13 cellular contexts compared by ENCODE assay signal in the genomic region with DNA sequence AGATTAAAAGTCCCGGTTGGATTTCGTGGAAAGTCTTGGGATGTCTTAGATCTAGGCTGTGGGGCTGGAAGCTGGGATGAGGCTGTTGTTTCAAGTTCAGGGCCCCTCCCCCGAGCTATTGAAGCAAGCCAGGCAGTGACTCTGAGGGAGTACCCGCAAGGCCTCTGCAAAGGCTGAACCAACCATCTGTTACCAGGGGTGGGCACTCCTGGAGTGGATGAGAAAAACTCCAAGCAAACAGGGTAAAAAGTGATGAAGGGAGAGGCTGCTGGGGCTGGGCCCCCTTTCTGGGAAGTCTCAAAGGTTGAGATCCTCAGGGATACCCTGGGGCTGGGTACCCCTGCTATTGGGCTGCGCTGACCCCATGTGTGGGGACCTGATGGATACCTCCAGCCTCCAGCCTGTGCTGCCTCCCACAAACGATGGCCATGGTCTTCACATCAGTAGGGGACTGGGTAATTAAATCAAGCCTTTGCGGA.
"Had no signal": no experiment of that assay in that cellular context is flagged by ENCODE, and none has a peak within 500 bp of the region (broad histone marks: within the 10 kb centered on the region; RNA-seq: fewer than 3 reads in every experiment).

No MANE protein-coding gene starts in this region.

- H3K9me3 ChIP-seq: colonic mucosa, heart left ventricle, left ventricle myocardium inferior, psoas muscle, tibial nerve had no signal

- ATAC-seq: activated CD4-positive, alpha-beta T cell treated with anti-CD3 and anti-CD28 coated beads for 36 hours; activated CD8-positive, alpha-beta T cell treated with anti-CD3 and anti-CD28 coated beads, Interleukin-2, amount 10 ng/mL, durations not matched to agents 7 days and 5 days; activated naive CD8-positive, alpha-beta T cell treated with anti-CD3 and anti-CD28 coated beads, Interleukin-2, amount 50 U/mL, for 24 hours; psoas muscle had no signal

- H3K9me3 Mint-ChIP-seq: activated naive CD8-positive, alpha-beta T cell treated with anti-CD3 and anti-CD28 coated beads, Interleukin-2, amount 50 U/mL, for 24 hours; memory B cell had no signal

- H3K27ac Mint-ChIP-seq: activated CD4-positive, alpha-beta T cell treated with anti-CD3 and anti-CD28 coated beads for 36 hours; activated CD8-positive, alpha-beta T cell treated with anti-CD3 and anti-CD28 coated beads, Interleukin-2, amount 10 ng/mL, durations not matched to agents 7 days and 5 days; activated naive CD8-positive, alpha-beta T cell treated with anti-CD3 and anti-CD28 coated beads, Interleukin-2, amount 50 U/mL, for 24 hours; memory B cell had no signal

- H3K27ac ChIP-seq: colonic mucosa, heart left ventricle, left ventricle myocardium inferior, psoas muscle, tibial nerve had no signal

- H3K4me1 ChIP-seq: colonic mucosa, psoas muscle had no signal

- H3K4me3 Mint-ChIP-seq: activated CD4-positive, alpha-beta T cell treated with anti-CD3 and anti-CD28 coated beads for 36 hours; activated CD8-positive, alpha-beta T cell treated with anti-CD3 and anti-CD28 coated beads, Interleukin-2, amount 10 ng/mL, durations not matched to agents 7 days and 5 days; activated naive CD8-positive, alpha-beta T cell treated with anti-CD3 and anti-CD28 coated beads, Interleukin-2, amount 50 U/mL, for 24 hours; memory B cell had no signal

- DNase-seq: activated CD4-positive, alpha-beta T cell treated with anti-CD3 and anti-CD28 coated beads for 36 hours; activated CD8-positive, alpha-beta memory T cell treated with anti-CD3 and anti-CD28 coated beads, Interleukin-2, amount 50 U/mL, for 48 hours; activated CD8-positive, alpha-beta T cell treated with anti-CD3 and anti-CD28 coated beads, Interleukin-2, amount 10 ng/mL, durations not matched to agents 7 days and 5 days; activated naive CD8-positive, alpha-beta T cell treated with anti-CD3 and anti-CD28 coated beads, Interleukin-2, amount 50 U/mL, for 24 hours; colonic mucosa; effector CD4-positive, alpha-beta T cell; foreskin melanocyte; heart left ventricle; left ventricle myocardium inferior; psoas muscle; T1000 had no signal

- H3K4me1 Mint-ChIP-seq: activated naive CD8-positive, alpha-beta T cell treated with anti-CD3 and anti-CD28 coated beads, Interleukin-2, amount 50 U/mL, for 24 hours; memory B cell had no signal
